Comparison of ENCODE assay signal across 10 cellular contexts in genomic region chr1:171739646-171740045, GRCh38. TPM values are rescaled to one million over a fixed set of nuclear protein-coding genes. Genes with fewer than 3 reads are reported as not detected.
DNase-seq lines count a peak whose midpoint lies in the region; ATAC-seq and TF ChIP-seq lines count a peak whose summit lies in the region.
"Had no signal": no experiment of that assay in that cellular context is flagged by ENCODE, and none has a peak within 500 bp of the region (broad histone marks: within the 10 kb centered on the region; RNA-seq: fewer than 3 reads in every experiment).

No MANE protein-coding gene starts in this region.

- in situ Hi-C loops in GM13977 (cut with MboI; ENCODE audit: low pct_unique_long_range_greater_than_20kb, low sequenced_read_pairs, unreplicated experiment), result no loop called here

- no peaks in the 10 kb centered on the region for H3K9me3 ChIP-seq in CD4-positive, alpha-beta T cell (ENCODE audit: control insufficient read depth, low read length)
- H3K9me3 ChIP-seq: SJCRH30 had no signal

- CTCF ChIA-PET in CD4-positive, alpha-beta T cell (lab: Charles Lee), result interaction anchor here (1.1 kb wide), 1 partner anchor 95 kb away, joined by 3 read pairs; no protein-coding TSS in a partner anchor

- peaks cover 52% of the 10 kb centered on the region for H3K36me3 Mint-ChIP-seq in CD4-positive, alpha-beta T cell (ENCODE audit: low read depth)

- peak overlapping the region; percentile 100 for H3K27ac Mint-ChIP-seq in CD4-positive, alpha-beta T cell

- H3K9me3 Mint-ChIP-seq in CD4-positive, alpha-beta T cell, result no peaks in the 10 kb centered on the region

- peak overlapping the region; percentile 99 for H3K4me3 Mint-ChIP-seq in CD4-positive, alpha-beta T cell

- intact Hi-C loops in CD4-positive, alpha-beta T cell (cut with DNase I, micrococcal nuclease), result loop anchor here (5.0 to 10.0 kb wide), 6 partner anchors 105 to 1665 kb away; partner anchors contain the start of genes PRRC2C (in 2 of the 2), DNM3 (in 1 of the 2), GORAB (in 1 of the 2) and KIFAP3 (in 1 of the 2)

- ATAC-seq in CD4-positive, alpha-beta T cell (ENCODE audit: poor library complexity), result no peak

- no peak overlapping the region for H3K27ac ChIP-seq in CD4-positive, alpha-beta T cell (ENCODE audit: low read depth, low read length)
- H3K27ac ChIP-seq: SJCRH30 had no signal

- H3K27me3 ChIP-seq in CD4-positive, alpha-beta T cell (ENCODE audit: control insufficient read depth, insufficient read depth, low read length), result no peaks in the 10 kb centered on the region
- H3K27me3 ChIP-seq: SJCRH30 had no signal

- no peak for DNase-seq in CD4-positive, alpha-beta T cell
- DNase-seq in LHCN-M2 (ENCODE audit: low read depth) (peak; percentile 34), astrocyte of the hippocampus (ENCODE audit: low read depth, low spot score) (peak; percentile 18), lung microvascular endothelial cell (ENCODE audit: low read depth in 2 of 2) (peak; percentile 46 to 56), GM13977 (ENCODE audit: low spot score) (no peak), NCI-H1048 (lab: John Stamatoyannopoulos, UW) (no peak), cerebellum (ENCODE audit: low spot score) (no peak)
- no peak for DNase-seq in stimulated activated CD4-positive, alpha-beta T cell treated with anti-CD3 and anti-CD28 coated beads, Interleukin-12 subunit alpha, Interleukin-12 subunit beta, amount 100 ng/mL, for 4 hours
- DNase-seq: SJCRH30, small intestine had no signal

- H3K4me1 Mint-ChIP-seq in CD4-positive, alpha-beta T cell (ENCODE audit: low read depth), result peaks cover 70% of the 10 kb centered on the region

- POLR2A ChIA-PET in CD4-positive, alpha-beta T cell (lab: Charles Lee), result interaction anchor here (0.7 to 1.8 kb wide), 4 partner anchors 9 to 157 kb away, joined by 3 to 10 read pairs (median 4); partner anchors contain the start of genes DNM3 and METTL13

- no peak for TF ChIP-seq CTCF in CD4-positive, alpha-beta T cell (IDR thresholded peaks at IDR 0.05)
- no peak for TF ChIP-seq CTCF in GM13977 (IDR thresholded peaks at IDR 0.05; ENCODE audit: extremely low read depth, insufficient read depth, missing control alignments)

- no peaks in the 10 kb centered on the region for H3K27me3 Mint-ChIP-seq in CD4-positive, alpha-beta T cell

RNA-seq across cellular contexts. Expression of gene VAMP4, which starts 2.2 kb away (rescaled TPM):
- 10 to 100 TPM in 1 of 2 experiments, 1 to 10 TPM in 1; 8.1 to 12.1 TPM for total RNA-seq in CD4-positive, alpha-beta T cell
- total RNA-seq in LHCN-M2 (2014; rRNA removed) (6.4 and 7.2 TPM in 2 replicates), lung microvascular endothelial cell (3.9 and 5.4 TPM in 2 replicates), cerebellum (18.5 TPM)
- 5.0 TPM for polyA plus RNA-seq in LHCN-M2 (2012)

RNA-seq across cellular contexts. Expression of gene METTL13, which starts 41.8 kb away (rescaled TPM):
- 1 to 10 TPM; 6.5 to 7.9 TPM for total RNA-seq in CD4-positive, alpha-beta T cell
- 31.9 and 35.9 TPM in 2 replicates for total RNA-seq in LHCN-M2 (2014; rRNA removed)
- polyA plus RNA-seq in LHCN-M2 (2012), result 27.0 TPM
- 17.0 and 27.0 TPM in 2 replicates for total RNA-seq in lung microvascular endothelial cell
- total RNA-seq in cerebellum, result 15.6 TPM

Comparison
In these comparisons a context has a peak if more than half of its experiments do, and no peak if none do; other contexts are left out.
1. DNase-seq: peak in LHCN-M2 (single experiment), astrocyte of the hippocampus (single experiment) and lung microvascular endothelial cell (2 of 2); none in CD4-positive, alpha-beta T cell (0 of 10), GM13977 (single experiment), NCI-H1048 (single experiment), stimulated activated CD4-positive, alpha-beta T cell treated with anti-CD3 and anti-CD28 coated beads, Interleukin-12 subunit alpha, Interleukin-12 subunit beta, amount 100 ng/mL, for 4 hours (single experiment) and cerebellum (single experiment).